ENCODE assay signal across 17 cellular contexts in genomic region chrX:143081231-143081630, GRCh38. TPM values are rescaled to one million over a fixed set of nuclear protein-coding genes. Genes with fewer than 3 reads are reported as not detected.
DNase-seq lines count a peak whose midpoint lies in the region; ATAC-seq and TF ChIP-seq lines count a peak whose summit lies in the region.
"Had no signal": no experiment of that assay in that cellular context is flagged by ENCODE, and none has a peak within 500 bp of the region (broad histone marks: within the 10 kb centered on the region; RNA-seq: fewer than 3 reads in every experiment).

No MANE protein-coding gene starts in this region.

- H3K36me3 Mint-ChIP-seq in T-cell = no peaks in the 10 kb centered on the region
- H3K36me3 Mint-ChIP-seq in CD4-positive, alpha-beta memory T cell = no peaks in the 10 kb centered on the region

- H3K79me2 ChIP-seq in MM.1S (ENCODE audit: low read length) = no peaks in the 10 kb centered on the region

- H3F3A ChIP-seq in MM.1S (ENCODE audit: insufficient read depth, low read length) = peaks cover 6% of the 10 kb centered on the region; the same call in 1 of the 2 replicates

- H3K27me3 ChIP-seq in MM.1S (replicated peaks; ENCODE audit: insufficient read depth, low read length) (no peaks in the 10 kb centered on the region), upper lobe of right lung (no peaks in the 10 kb centered on the region)
- no peaks in the 10 kb centered on the region for H3K27me3 ChIP-seq in CD4-positive, alpha-beta memory T cell (ENCODE audit: insufficient read depth, low read length)
- H3K27me3 ChIP-seq: BE2C, MG63 had no signal

- H3K4me3 ChIP-seq in MM.1S (ENCODE audit: low read length) = no peak overlapping the region
- H3K4me3 ChIP-seq in upper lobe of right lung = no peak overlapping the region
- H3K4me3 ChIP-seq in CD4-positive, alpha-beta memory T cell (ENCODE audit: low read length in 2 of 2) = no peak overlapping the region
- H3K4me3 ChIP-seq: MG63 had no signal

- intact Hi-C loops in upper lobe of right lung (cut with DNase I) = no loop called here
- intact Hi-C loops in CD4-positive, alpha-beta memory T cell (cut with micrococcal nuclease) = no loop called here

- H4K20me1 ChIP-seq in MM.1S (ENCODE audit: insufficient read depth, low read length) = no peaks in the 10 kb centered on the region

- peak overlapping the region; percentile 40; the same call in 1 of the 2 replicates for H3K4me2 ChIP-seq in MM.1S (ENCODE audit: low read depth, low read length)

- CTCF ChIA-PET in T-cell (lab: Charles Lee) = no interaction called here
- CTCF ChIA-PET in CD4-positive, alpha-beta memory T cell (lab: Charles Lee; ENCODE audit: partially characterized antibody) = no interaction called here

- TF ChIP-seq CTCF in GM10266 (IDR thresholded peaks at IDR 0.05; ENCODE audit: control insufficient read depth, insufficient read depth, low read depth, missing control alignments) = no peak
- no peak for TF ChIP-seq CTCF in MM.1S (IDR thresholded peaks at IDR 0.05; ENCODE audit: low read length)
- TF ChIP-seq CTCF in upper lobe of right lung (IDR thresholded peaks at IDR 0.05) = no peak

- H3K9ac ChIP-seq in MM.1S (ENCODE audit: low read length) = no peak overlapping the region

- H3K27ac Mint-ChIP-seq in T-cell = no peak overlapping the region
- no peak overlapping the region for H3K27ac Mint-ChIP-seq in CD4-positive, alpha-beta memory T cell
- H3K27ac Mint-ChIP-seq: CD4-positive, alpha-beta T cell had no signal

- H3K27ac ChIP-seq in MM.1S (ENCODE audit: low read length) = peak overlapping the region; percentile 26; the same call in 1 of the 2 replicates
- H3K27ac ChIP-seq in upper lobe of right lung = no peak overlapping the region
- H3K27ac ChIP-seq in CD4-positive, alpha-beta memory T cell (ENCODE audit: low read depth, low read length) = no peak overlapping the region

- DNase-seq in GM10266 (ENCODE audit: extremely low spot score) (peak; percentile 1), MM.1S (peak; percentile 70), T-cell (no peak), upper lobe of right lung (no peak), superior temporal gyrus (ENCODE audit: extremely low spot score) (no peak)
- DNase-seq in CD4-positive, alpha-beta memory T cell = no peak
- DNase-seq: 8988T; BE2C; Calu3; CD4-positive, alpha-beta T cell; HCEC 1CT; MG63; NCI-H1092 treated with DMSO at 0.1 percent for 48 hours; NCI-H2081 treated with DMSO at 0.1 percent for 48 hours; NCI-H510A treated with DMSO at 0.1 percent for 48 hours had no signal

- H3K36me3 ChIP-seq in MM.1S (replicated peaks; ENCODE audit: insufficient read depth, low read length) = no peaks in the 10 kb centered on the region
- H3K36me3 ChIP-seq in upper lobe of right lung = no peaks in the 10 kb centered on the region
- no peaks in the 10 kb centered on the region for H3K36me3 ChIP-seq in CD4-positive, alpha-beta memory T cell (ENCODE audit: insufficient read depth, low read length)
- H3K36me3 ChIP-seq: BE2C, MG63 had no signal

- no peaks in the 10 kb centered on the region for H3K9me2 ChIP-seq in MM.1S (replicated peaks; ENCODE audit: insufficient read depth, low read length)

- H3K27me3 Mint-ChIP-seq in T-cell = peaks cover 0 to 5% of the 10 kb centered on the region in 2 donors
- no peaks in the 10 kb centered on the region for H3K27me3 Mint-ChIP-seq in CD4-positive, alpha-beta memory T cell
- H3K27me3 Mint-ChIP-seq: CD4-positive, alpha-beta T cell had no signal

- H3K4me1 Mint-ChIP-seq in T-cell = no peaks in the 10 kb centered on the region
- H3K4me1 Mint-ChIP-seq in CD4-positive, alpha-beta memory T cell = no peaks in the 10 kb centered on the region

- no peak overlapping the region for H2AFZ ChIP-seq in MM.1S (ENCODE audit: low read length)

- H3K9me3 Mint-ChIP-seq in T-cell = peaks cover 0 to 10% (median 7%) of the 10 kb centered on the region in 3 donors
- peaks cover 0 to 12% (median 3%) of the 10 kb centered on the region in 8 donors for H3K9me3 Mint-ChIP-seq in CD4-positive, alpha-beta memory T cell

- no peaks in the 10 kb centered on the region for H3K9me3 ChIP-seq in MM.1S (replicated peaks; ENCODE audit: insufficient read depth, low read length)
- no peaks in the 10 kb centered on the region for H3K9me3 ChIP-seq in upper lobe of right lung
- no peaks in the 10 kb centered on the region for H3K9me3 ChIP-seq in CD4-positive, alpha-beta memory T cell (ENCODE audit: control insufficient read depth in 1 of 2, low read length in 2 of 2)
- H3K9me3 ChIP-seq: BE2C, MG63 had no signal

- no peak overlapping the region for H3K4me3 Mint-ChIP-seq in T-cell
- H3K4me3 Mint-ChIP-seq in CD4-positive, alpha-beta memory T cell = no peak overlapping the region
- H3K4me3 Mint-ChIP-seq: CD4-positive, alpha-beta T cell had no signal

- ATAC-seq in GM18858 (IDR thresholded peaks at IDR 0.05; ENCODE audit: unreplicated experiment) (peak; percentile 63), GM21619 (IDR thresholded peaks at IDR 0.05; ENCODE audit: unreplicated experiment) (peak; percentile 54), T-cell (replicated peaks in 1 of 4) (no peak), upper lobe of right lung (no peak)

- H3K4me1 ChIP-seq in MM.1S (ENCODE audit: low read length) (peaks cover 24% of the 10 kb centered on the region), upper lobe of right lung (no peaks in the 10 kb centered on the region)
- H3K4me1 ChIP-seq in CD4-positive, alpha-beta memory T cell (ENCODE audit: insufficient read depth, low read length) = no peaks in the 10 kb centered on the region
- H3K4me1 ChIP-seq: BE2C had no signal

- POLR2A ChIA-PET in T-cell (lab: Charles Lee) = no interaction called here
- POLR2A ChIA-PET in CD4-positive, alpha-beta memory T cell (lab: Charles Lee; ENCODE audit: partially characterized antibody) = no interaction called here

RNA-seq across cellular contexts. Expression of gene SPANXN4, which starts 55.5 kb away (rescaled TPM):
- not detected for total RNA-seq in T-cell
- not detected for total RNA-seq in upper lobe of right lung
- not detected for total RNA-seq in CD4-positive, alpha-beta memory T cell
- polyA plus RNA-seq in CD4-positive, alpha-beta memory T cell = not detected
- total RNA-seq: Calu3; CD4-positive, alpha-beta T cell had no signal

Comparison
In these comparisons a context has a peak if more than half of its experiments do, and no peak if none do; other contexts are left out.
1. DNase-seq: peak in GM10266 (single experiment) and MM.1S (single experiment); none in T-cell (0 of 34), upper lobe of right lung (single experiment), superior temporal gyrus (single experiment) and CD4-positive, alpha-beta memory T cell (0 of 5).
2. ATAC-seq: peak in GM18858 (single experiment) and GM21619 (single experiment); none in T-cell (0 of 4) and upper lobe of right lung (single experiment).